In the genomic region with DNA sequence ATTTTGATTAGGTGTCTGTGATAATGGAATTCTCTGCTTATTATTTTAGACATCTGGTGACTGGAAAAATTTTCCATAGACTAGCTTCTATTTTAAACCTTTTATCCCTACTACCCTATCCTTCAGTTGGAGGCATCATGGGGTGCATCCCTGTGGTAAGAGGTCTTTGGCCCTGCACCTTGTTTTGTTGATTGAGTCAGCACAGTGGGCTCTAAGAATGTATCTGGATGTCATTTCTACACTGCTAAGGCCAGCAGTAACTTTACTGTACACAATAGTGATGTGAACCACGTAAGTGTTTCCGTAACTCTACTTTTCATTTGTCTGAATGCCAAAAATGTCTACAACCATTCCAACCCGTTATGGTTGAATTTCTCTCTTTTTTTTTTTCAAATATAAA, we compare ENCODE assay signal across 28 cellular contexts.
"Had no signal": no experiment of that assay in that cellular context is flagged by ENCODE, and none has a peak within 500 bp of the region (broad histone marks: within the 10 kb centered on the region; RNA-seq: fewer than 3 reads in every experiment).

No MANE protein-coding gene starts in this region.

- H3K4me3 ChIP-seq: adrenal gland, breast epithelium had no signal

- DNase-seq: activated CD4-positive, alpha-beta memory T cell treated with anti-CD3 and anti-CD28 coated beads for 36 hours; activated CD4-positive, alpha-beta T cell treated with anti-CD3 and anti-CD28 coated beads for 1 hour; activated CD4-positive, alpha-beta T cell treated with anti-CD3 and anti-CD28 coated beads for 36 hours; activated CD4-positive, alpha-beta T cell treated with anti-CD3 and anti-CD28 coated beads, Interleukin-2, amount 10 ng/mL, durations not matched to agents 24 days and 14 days; activated CD4-positive, alpha-beta T cell treated with anti-CD3 and anti-CD28 coated beads, Interleukin-2, amount 50 U/mL, for 1 hour; activated CD4-positive, alpha-beta T cell treated with anti-CD3 and anti-CD28 coated beads, Interleukin-2, amount 50 U/mL, for 4 hours; activated CD4-positive, CD25-positive, alpha-beta regulatory T cell; activated CD8-positive, alpha-beta memory T cell treated with anti-CD3 and anti-CD28 coated beads, Interleukin-2, amount 50 U/mL, for 4 hours; activated CD8-positive, alpha-beta T cell treated with anti-CD3 and anti-CD28 coated beads for 36 hours; activated effector memory CD4-positive, alpha-beta T cell treated with anti-CD3 and anti-CD28 coated beads, Interleukin-2, amount 50 U/mL, for 16 hours; activated gamma-delta T cell treated with Interleukin-2 at 50 U/mL for 16 hours; activated naive CD4-positive, alpha-beta T cell; activated naive CD4-positive, alpha-beta T cell treated with anti-CD3 and anti-CD28 coated beads for 36 hours; activated naive CD4-positive, alpha-beta T cell treated with anti-CD3 and anti-CD28 coated beads, Interleukin-2, amount 50 U/mL, for 16 hours; activated naive CD8-positive, alpha-beta T cell treated with anti-CD3 and anti-CD28 coated beads for 36 hours; activated T-cell treated with anti-CD3 and anti-CD28 coated beads for 4 hours; activated T-cell treated with anti-CD3 and anti-CD28 coated beads, Interleukin-2, amount 50 U/mL, for 1 hour; activated T-cell treated with anti-CD3 and anti-CD28 coated beads, Interleukin-2, amount 50 U/mL, for 4 hours; activated T-cell treated with anti-CD3 and anti-CD28 coated beads, Interleukin-2, amount 50 U/mL, for 72 hours; adrenal gland; amniotic stem cell; aorta; central memory CD4-positive, alpha-beta T cell; T-helper 1 cell; T-helper 2 cell; T-helper 9 cell; WERI-Rb-1 had no signal
